In genomic region chr15:99613481-99613880, GRCh38 we compare ENCODE assay signal across 15 cellular contexts.
"Had no signal": no experiment of that assay in that cellular context is flagged by ENCODE, and none has a peak within 500 bp of the region (broad histone marks: within the 10 kb centered on the region; RNA-seq: fewer than 3 reads in every experiment).

No MANE protein-coding gene starts in this region.

- DNase-seq: activated CD4-positive, alpha-beta T cell treated with anti-CD3 and anti-CD28 coated beads for 4 hours; activated CD8-positive, alpha-beta memory T cell treated with anti-CD3 and anti-CD28 coated beads, Interleukin-2, amount 50 U/mL, for 4 hours; activated CD8-positive, alpha-beta T cell treated with anti-CD3 and anti-CD28 coated beads for 36 hours; activated naive CD4-positive, alpha-beta T cell; activated T-cell treated with anti-CD3 and anti-CD28 coated beads, Interleukin-2, amount 50 U/mL, for 72 hours; foreskin melanocyte; heart right ventricle; islet precursor cell; naive thymus-derived CD8-positive, alpha-beta T cell; nucleus accumbens; T-helper 9 cell had no signal

- H3K4me3 ChIP-seq: heart right ventricle, smooth muscle cell had no signal

- FAIRE-seq: astrocyte, colon, urothelium cell line had no signal

- H3K27me3 ChIP-seq: heart right ventricle had no signal

- ATAC-seq: activated CD8-positive, alpha-beta T cell treated with anti-CD3 and anti-CD28 coated beads for 36 hours; activated T-cell treated with anti-CD3 and anti-CD28 coated beads, Interleukin-2, amount 50 U/mL, for 72 hours had no signal

- H3K4me2 ChIP-seq: smooth muscle cell had no signal

- H3K36me3 ChIP-seq: heart right ventricle had no signal

- H3K9me3 ChIP-seq: heart right ventricle had no signal
